In genomic region chr10:88152720-88153119, GRCh38 we compare ENCODE assay signal across 8 cellular contexts.
DNase-seq lines count a peak whose midpoint lies in the region; ATAC-seq and TF ChIP-seq lines count a peak whose summit lies in the region.

No MANE protein-coding gene starts in this region.

- peak; percentile 81 for DNase-seq in ACHN
- peak; percentile 77 for DNase-seq in activated CD8-positive, alpha-beta memory T cell treated with anti-CD3 and anti-CD28 coated beads, Interleukin-2, amount 10 ng/mL, durations not matched to agents 7 days and 5 days
- peak; percentile 11 for DNase-seq in stimulated activated naive B cell treated with anti-CD40 and anti-IgM and Interleukin-4, amounts not matched to agents 10 μg/mL and 1 μg/mL and 100 μg/mL, for 72 hours
- DNase-seq in lower lobe of right lung, result no peak
- DNase-seq in iPS-NIHi11 (ENCODE audit: low spot score), result no peak

- ATAC-seq in HG03432 (IDR thresholded peaks at IDR 0.05; ENCODE audit: unreplicated experiment) (peak; percentile 89), gastroesophageal sphincter (peak; percentile 64), lower lobe of right lung (no peak)
- ATAC-seq in activated CD8-positive, alpha-beta memory T cell treated with anti-CD3 and anti-CD28 coated beads, Interleukin-2, amount 10 ng/mL, durations not matched to agents 7 days and 5 days, result peak; percentile 99
- ATAC-seq in stimulated activated naive B cell treated with anti-CD40 and anti-IgM and Interleukin-4, amounts not matched to agents 10 μg/mL and 1 μg/mL and 100 μg/mL, for 72 hours (replicated peaks), result peak; percentile 96

- H3K36me3 Mint-ChIP-seq in activated CD8-positive, alpha-beta memory T cell treated with anti-CD3 and anti-CD28 coated beads, Interleukin-2, amount 10 ng/mL, durations not matched to agents 7 days and 5 days, result peaks cover 22% of the 10 kb centered on the region
- H3K36me3 Mint-ChIP-seq in stimulated activated naive B cell treated with anti-CD40 and anti-IgM and Interleukin-4, amounts not matched to agents 10 μg/mL and 1 μg/mL and 100 μg/mL, for 72 hours, result peaks cover 0 to 4% of the 10 kb centered on the region in 2 donors

- H3K27me3 ChIP-seq in gastroesophageal sphincter (no peaks in the 10 kb centered on the region), lower lobe of right lung (ENCODE audit: low read depth) (no peaks in the 10 kb centered on the region)

- TF ChIP-seq CTCF in gastroesophageal sphincter (IDR thresholded peaks at IDR 0.05) (no peak), lower lobe of right lung (IDR thresholded peaks at IDR 0.05) (no peak)

- peaks cover 0 to 20% (median 2%) of the 10 kb centered on the region in 3 donors for H3K4me1 ChIP-seq in gastroesophageal sphincter
- H3K4me1 ChIP-seq in lower lobe of right lung, result peaks cover 4% of the 10 kb centered on the region

- no peak overlapping the region for H3K4me3 Mint-ChIP-seq in activated CD8-positive, alpha-beta memory T cell treated with anti-CD3 and anti-CD28 coated beads, Interleukin-2, amount 10 ng/mL, durations not matched to agents 7 days and 5 days
- H3K4me3 Mint-ChIP-seq in stimulated activated naive B cell treated with anti-CD40 and anti-IgM and Interleukin-4, amounts not matched to agents 10 μg/mL and 1 μg/mL and 100 μg/mL, for 72 hours, result no peak overlapping the region

- 50% methylated on average over 1 of the region's 1 CpG; no CpG with 5 or more reads in 1 of the 2 donors for WGBS in gastroesophageal sphincter (ENCODE audit: low coverage in 1 of 2), 2 donors

- in situ Hi-C loops in ACHN (cut with HindIII; ENCODE audit: low pct_ligation_motif_present, low pct_unique_long_range_greater_than_20kb, low sequenced_read_pairs), result no loop called here

- peak; percentile 46 for TF ChIP-seq POLR2A in GM19099 (IDR thresholded peaks at IDR 0.05; ENCODE audit: extremely low read depth, insufficient read length, low read depth)
- TF ChIP-seq POLR2A in gastroesophageal sphincter (IDR thresholded peaks at IDR 0.05), result no peak

- H3K9me3 ChIP-seq in gastroesophageal sphincter (no peaks in the 10 kb centered on the region), lower lobe of right lung (no peaks in the 10 kb centered on the region)

- H3K27me3 Mint-ChIP-seq in activated CD8-positive, alpha-beta memory T cell treated with anti-CD3 and anti-CD28 coated beads, Interleukin-2, amount 10 ng/mL, durations not matched to agents 7 days and 5 days, result no peaks in the 10 kb centered on the region
- no peaks in the 10 kb centered on the region for H3K27me3 Mint-ChIP-seq in stimulated activated naive B cell treated with anti-CD40 and anti-IgM and Interleukin-4, amounts not matched to agents 10 μg/mL and 1 μg/mL and 100 μg/mL, for 72 hours

- intact Hi-C loops in lower lobe of right lung (cut with DNase I), result no loop called here

- no peak for TF ChIP-seq EP300 in gastroesophageal sphincter (IDR thresholded peaks at IDR 0.05)

- peak overlapping the region; percentile 83 for H3K27ac Mint-ChIP-seq in activated CD8-positive, alpha-beta memory T cell treated with anti-CD3 and anti-CD28 coated beads, Interleukin-2, amount 10 ng/mL, durations not matched to agents 7 days and 5 days
- peak overlapping the region; percentile 76 for H3K27ac Mint-ChIP-seq in stimulated activated naive B cell treated with anti-CD40 and anti-IgM and Interleukin-4, amounts not matched to agents 10 μg/mL and 1 μg/mL and 100 μg/mL, for 72 hours

- peak overlapping the region in 1 of 4 donors; percentile 38 for H3K27ac ChIP-seq in gastroesophageal sphincter
- H3K27ac ChIP-seq in lower lobe of right lung, result no peak overlapping the region

- H3K36me3 ChIP-seq in gastroesophageal sphincter (no peaks in the 10 kb centered on the region), lower lobe of right lung (no peaks in the 10 kb centered on the region)

- peaks cover 3% of the 10 kb centered on the region for H3K9me3 Mint-ChIP-seq in activated CD8-positive, alpha-beta memory T cell treated with anti-CD3 and anti-CD28 coated beads, Interleukin-2, amount 10 ng/mL, durations not matched to agents 7 days and 5 days (ENCODE audit: low read depth)
- peaks cover 4 to 5% of the 10 kb centered on the region in 2 donors for H3K9me3 Mint-ChIP-seq in stimulated activated naive B cell treated with anti-CD40 and anti-IgM and Interleukin-4, amounts not matched to agents 10 μg/mL and 1 μg/mL and 100 μg/mL, for 72 hours

- peaks cover 20% of the 10 kb centered on the region for H3K4me1 Mint-ChIP-seq in activated CD8-positive, alpha-beta memory T cell treated with anti-CD3 and anti-CD28 coated beads, Interleukin-2, amount 10 ng/mL, durations not matched to agents 7 days and 5 days
- peaks cover 9 to 26% of the 10 kb centered on the region in 2 donors for H3K4me1 Mint-ChIP-seq in stimulated activated naive B cell treated with anti-CD40 and anti-IgM and Interleukin-4, amounts not matched to agents 10 μg/mL and 1 μg/mL and 100 μg/mL, for 72 hours

- CTCF ChIA-PET in activated CD8-positive, alpha-beta memory T cell treated with anti-CD3 and anti-CD28 coated beads, Interleukin-2, amount 10 ng/mL, durations not matched to agents 7 days and 5 days (lab: Charles Lee), result interaction anchor here (1.2 to 1.3 kb wide), 2 partner anchors 13 to 236 kb away, joined by 3 read pairs; no protein-coding TSS in a partner anchor

- no peak overlapping the region for H3K4me3 ChIP-seq in gastroesophageal sphincter
- H3K4me3 ChIP-seq in lower lobe of right lung, result no peak overlapping the region

Comparison
In these comparisons a context has a peak if more than half of its experiments do, and no peak if none do; other contexts are left out.
1. DNase-seq: peak in ACHN (single experiment), activated CD8-positive, alpha-beta memory T cell treated with anti-CD3 and anti-CD28 coated beads, Interleukin-2, amount 10 ng/mL, durations not matched to agents 7 days and 5 days (single experiment) and stimulated activated naive B cell treated with anti-CD40 and anti-IgM and Interleukin-4, amounts not matched to agents 10 μg/mL and 1 μg/mL and 100 μg/mL, for 72 hours (single experiment); none in lower lobe of right lung (single experiment) and iPS-NIHi11 (single experiment).
2. ATAC-seq: peak in HG03432 (single experiment), activated CD8-positive, alpha-beta memory T cell treated with anti-CD3 and anti-CD28 coated beads, Interleukin-2, amount 10 ng/mL, durations not matched to agents 7 days and 5 days (single experiment), gastroesophageal sphincter (single experiment) and stimulated activated naive B cell treated with anti-CD40 and anti-IgM and Interleukin-4, amounts not matched to agents 10 μg/mL and 1 μg/mL and 100 μg/mL, for 72 hours (2 of 2); none in lower lobe of right lung (0 of 2).